Comparison of ENCODE assay signal across 1 cellular context in the genomic region with DNA sequence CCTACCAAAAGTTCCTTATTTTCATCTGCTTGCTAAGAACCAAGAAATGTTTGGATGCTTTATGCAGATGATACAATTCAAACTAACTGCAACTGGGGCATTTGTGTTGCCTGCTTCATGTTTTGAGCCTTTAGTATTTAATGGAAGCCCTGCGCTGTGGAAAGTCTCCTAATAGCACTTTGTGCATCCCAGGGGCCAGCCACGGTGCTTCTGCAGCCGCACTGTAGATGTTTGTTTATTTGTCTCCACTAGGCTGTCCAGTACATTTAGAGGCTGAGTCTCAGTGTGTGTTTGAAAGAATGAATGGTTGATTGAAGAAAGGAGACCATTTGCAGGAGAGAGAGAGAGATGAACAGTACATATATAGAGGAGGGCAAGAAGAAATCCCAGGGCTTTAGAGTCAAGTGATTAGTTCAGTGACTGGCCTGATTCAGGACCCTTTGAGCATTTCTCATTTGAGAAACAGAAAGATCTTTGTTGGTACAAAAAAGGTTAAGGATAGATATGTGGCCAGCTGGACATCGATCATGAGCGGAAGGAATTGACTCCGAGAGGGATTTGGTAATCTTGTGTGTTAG.
TF ChIP-seq lines count a peak whose summit lies in the region.

No MANE protein-coding gene starts in this region.

TF ChIP-seq in WTC11, 78 proteins besides CTCF, POLR2A, EP300 and RAD21 (continued from another document):
- TF ChIP-seq, protein P1, sequence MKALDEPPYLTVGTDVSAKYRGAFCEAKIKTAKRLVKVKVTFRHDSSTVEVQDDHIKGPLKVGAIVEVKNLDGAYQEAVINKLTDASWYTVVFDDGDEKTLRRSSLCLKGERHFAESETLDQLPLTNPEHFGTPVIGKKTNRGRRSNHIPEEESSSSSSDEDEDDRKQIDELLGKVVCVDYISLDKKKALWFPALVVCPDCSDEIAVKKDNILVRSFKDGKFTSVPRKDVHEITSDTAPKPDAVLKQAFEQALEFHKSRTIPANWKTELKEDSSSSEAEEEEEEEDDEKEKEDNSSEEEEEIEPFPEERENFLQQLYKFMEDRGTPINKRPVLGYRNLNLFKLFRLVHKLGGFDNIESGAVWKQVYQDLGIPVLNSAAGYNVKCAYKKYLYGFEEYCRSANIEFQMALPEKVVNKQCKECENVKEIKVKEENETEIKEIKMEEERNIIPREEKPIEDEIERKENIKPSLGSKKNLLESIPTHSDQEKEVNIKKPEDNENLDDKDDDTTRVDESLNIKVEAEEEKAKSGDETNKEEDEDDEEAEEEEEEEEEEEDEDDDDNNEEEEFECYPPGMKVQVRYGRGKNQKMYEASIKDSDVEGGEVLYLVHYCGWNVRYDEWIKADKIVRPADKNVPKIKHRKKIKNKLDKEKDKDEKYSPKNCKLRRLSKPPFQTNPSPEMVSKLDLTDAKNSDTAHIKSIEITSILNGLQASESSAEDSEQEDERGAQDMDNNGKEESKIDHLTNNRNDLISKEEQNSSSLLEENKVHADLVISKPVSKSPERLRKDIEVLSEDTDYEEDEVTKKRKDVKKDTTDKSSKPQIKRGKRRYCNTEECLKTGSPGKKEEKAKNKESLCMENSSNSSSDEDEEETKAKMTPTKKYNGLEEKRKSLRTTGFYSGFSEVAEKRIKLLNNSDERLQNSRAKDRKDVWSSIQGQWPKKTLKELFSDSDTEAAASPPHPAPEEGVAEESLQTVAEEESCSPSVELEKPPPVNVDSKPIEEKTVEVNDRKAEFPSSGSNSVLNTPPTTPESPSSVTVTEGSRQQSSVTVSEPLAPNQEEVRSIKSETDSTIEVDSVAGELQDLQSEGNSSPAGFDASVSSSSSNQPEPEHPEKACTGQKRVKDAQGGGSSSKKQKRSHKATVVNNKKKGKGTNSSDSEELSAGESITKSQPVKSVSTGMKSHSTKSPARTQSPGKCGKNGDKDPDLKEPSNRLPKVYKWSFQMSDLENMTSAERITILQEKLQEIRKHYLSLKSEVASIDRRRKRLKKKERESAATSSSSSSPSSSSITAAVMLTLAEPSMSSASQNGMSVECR (CRISPR knock-in tag; IDR thresholded peaks at IDR 0.05; ENCODE audit: borderline replicate concordance) = no peak
- no peak for TF ChIP-seq NR1H2 (CRISPR knock-in tag; IDR thresholded peaks at IDR 0.05)
- TF ChIP-seq HMGA2 (CRISPR knock-in tag; IDR thresholded peaks at IDR 0.05) = no peak
- no peak for TF ChIP-seq NFE2L1 (CRISPR knock-in tag; IDR thresholded peaks at IDR 0.05)
